ENCODE assay signal across 8 cellular contexts in the genomic region with DNA sequence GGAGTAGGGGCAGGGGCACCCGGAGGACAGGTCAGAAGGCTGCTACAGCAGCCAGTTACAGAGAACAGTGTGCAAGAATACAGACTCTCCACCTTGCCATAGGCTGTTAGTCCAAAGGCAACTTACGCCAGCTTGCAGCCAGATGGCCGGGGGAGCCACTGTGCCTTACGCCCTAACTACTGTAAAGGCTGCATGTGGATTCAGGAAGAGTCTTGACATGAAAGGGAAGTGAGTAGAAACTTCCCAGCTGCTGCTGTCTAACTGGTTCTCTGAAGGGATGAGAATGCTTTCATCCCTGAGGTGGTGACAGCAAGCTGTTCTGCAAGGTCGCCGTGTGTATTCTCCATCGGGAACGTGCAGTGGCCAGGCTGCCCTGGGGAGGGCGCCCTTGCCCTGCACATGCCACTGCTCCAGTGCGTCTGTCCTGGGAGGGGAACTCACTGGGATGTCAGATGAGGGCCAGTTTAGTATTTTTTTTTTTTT. TPM values are rescaled to one million over a fixed set of nuclear protein-coding genes. Genes with fewer than 3 reads are reported as not detected.
A peak's percentile ranks its signal among the peaks of the same experiment; 100 is the strongest.
DNase-seq lines count a peak whose midpoint lies in the region; ATAC-seq and TF ChIP-seq lines count a peak whose summit lies in the region.

No MANE protein-coding gene starts in this region.

- peaks cover 9% of the 10 kb centered on the region for H3K4me1 Mint-ChIP-seq in activated CD8-positive, alpha-beta memory T cell treated with anti-CD3 and anti-CD28 coated beads, Interleukin-2, amount 10 ng/mL, durations not matched to agents 7 days and 5 days

- H3K4me3 ChIP-seq in HL-60 (replicated peaks; ENCODE audit: insufficient read depth, low read length): no peak overlapping the region
- peak overlapping the region in 1 of 12 donors; percentile 16 for H3K4me3 ChIP-seq in heart left ventricle

- H3K27ac Mint-ChIP-seq in activated CD8-positive, alpha-beta memory T cell treated with anti-CD3 and anti-CD28 coated beads, Interleukin-2, amount 10 ng/mL, durations not matched to agents 7 days and 5 days: no peak overlapping the region

- no peaks in the 10 kb centered on the region for H3K27me3 Mint-ChIP-seq in activated CD8-positive, alpha-beta memory T cell treated with anti-CD3 and anti-CD28 coated beads, Interleukin-2, amount 10 ng/mL, durations not matched to agents 7 days and 5 days

- no peak for TF ChIP-seq POLR2A in heart left ventricle (IDR thresholded peaks at IDR 0.05)

- TF ChIP-seq CTCF in HL-60 (IDR thresholded peaks at IDR 0.05; ENCODE audit: insufficient read depth, low read length): peak; percentile 38
- TF ChIP-seq CTCF in heart left ventricle (IDR thresholded peaks at IDR 0.05): peak; percentile 51 to 77 (median 70)

- DNase-seq in COLO668 (lab: John Stamatoyannopoulos, UW; ENCODE audit: unreplicated experiment) (peak; percentile 11), HL-60 (ENCODE audit: low read depth in 1 of 2, low spot score in 1 of 2) (peak; percentile 23 to 41), heart left ventricle (peak in 4 of 5 donors; percentile 39 to 72 (median 55)), DMS153 (lab: John Stamatoyannopoulos, UW) (no peak)
- peak; percentile 50 for DNase-seq in activated CD8-positive, alpha-beta memory T cell treated with anti-CD3 and anti-CD28 coated beads, Interleukin-2, amount 10 ng/mL, durations not matched to agents 7 days and 5 days
- peak; percentile 3 for DNase-seq in stimulated activated CD4-positive, alpha-beta T cell treated with anti-CD3 and anti-CD28 coated beads, Interleukin-12 subunit alpha, Interleukin-12 subunit beta, amount 100 ng/mL, for 4 hours

- CTCF ChIA-PET in activated CD8-positive, alpha-beta memory T cell treated with anti-CD3 and anti-CD28 coated beads, Interleukin-2, amount 10 ng/mL, durations not matched to agents 7 days and 5 days (lab: Charles Lee): interaction anchor here (0.6 to 3.8 kb wide), 6 partner anchors 9 to 165 kb away, joined by 3 to 18 read pairs (median 6); no protein-coding TSS in a partner anchor

- WGBS in heart left ventricle, 4 donors: 38 to 48% (median 45%) methylated on average over 10 of the region's 10 CpGs

- ATAC-seq in activated CD8-positive, alpha-beta memory T cell treated with anti-CD3 and anti-CD28 coated beads, Interleukin-2, amount 10 ng/mL, durations not matched to agents 7 days and 5 days: peak; percentile 45
- ATAC-seq in heart left ventricle (peak; percentile 86 to 94 (median 90)), HG03025 (IDR thresholded peaks at IDR 0.05; ENCODE audit: low FRiP score, unreplicated experiment) (no peak), HG03521 (IDR thresholded peaks at IDR 0.05; ENCODE audit: unreplicated experiment) (no peak)

- intact Hi-C loops in heart left ventricle (cut with DNase I): loop anchor here in 9 of 10 donors (1.0 to 10.0 kb wide), 14 partner anchors 67 to 190 kb away; no protein-coding TSS in a partner anchor

- peaks cover 0 to 34% (median 15%) of the 10 kb centered on the region in 12 donors for H3K4me1 ChIP-seq in heart left ventricle

- H3K27me3 ChIP-seq in HL-60 (ENCODE audit: insufficient read depth, poor library complexity, severe bottlenecking): no peaks in the 10 kb centered on the region
- H3K27me3 ChIP-seq in heart left ventricle: no peaks in the 10 kb centered on the region

- no peaks in the 10 kb centered on the region for H3K9me3 Mint-ChIP-seq in activated CD8-positive, alpha-beta memory T cell treated with anti-CD3 and anti-CD28 coated beads, Interleukin-2, amount 10 ng/mL, durations not matched to agents 7 days and 5 days (ENCODE audit: low read depth)

- no peak overlapping the region for H3K4me3 Mint-ChIP-seq in activated CD8-positive, alpha-beta memory T cell treated with anti-CD3 and anti-CD28 coated beads, Interleukin-2, amount 10 ng/mL, durations not matched to agents 7 days and 5 days

- no peaks in the 10 kb centered on the region for H3K9me3 ChIP-seq in heart left ventricle

- H3K36me3 ChIP-seq in heart left ventricle: peaks cover 0 to 9% (median 3%) of the 10 kb centered on the region in 9 donors

- H3K27ac ChIP-seq in HL-60 (replicated peaks) (no peak overlapping the region), heart left ventricle (peak overlapping the region in 5 of 12 donors; percentile 11 to 36 (median 17))

- no peaks in the 10 kb centered on the region for H3K36me3 Mint-ChIP-seq in activated CD8-positive, alpha-beta memory T cell treated with anti-CD3 and anti-CD28 coated beads, Interleukin-2, amount 10 ng/mL, durations not matched to agents 7 days and 5 days

RNA-seq across cellular contexts. Expression of gene LYRM4, which starts 46.1 kb away (rescaled TPM):
- 10 to 100 TPM; 36.4 to 39.6 TPM for total RNA-seq in activated CD8-positive, alpha-beta memory T cell treated with anti-CD3 and anti-CD28 coated beads, Interleukin-2, amount 10 ng/mL, durations not matched to agents 7 days and 5 days
- 10 to 100 TPM; 18.8 to 39.7 (median 21.3) TPM for total RNA-seq in heart left ventricle
- polyA plus RNA-seq in heart left ventricle: 10 to 100 TPM; 21.0 to 22.0 TPM

RNA-seq across cellular contexts. Expression of gene FARS2, which starts 46.7 kb away (rescaled TPM):
- total RNA-seq in activated CD8-positive, alpha-beta memory T cell treated with anti-CD3 and anti-CD28 coated beads, Interleukin-2, amount 10 ng/mL, durations not matched to agents 7 days and 5 days: 10 to 100 TPM; 23.2 to 28.3 TPM
- total RNA-seq in heart left ventricle: 10 to 100 TPM; 17.1 to 24.6 (median 20.5) TPM
- 10 to 100 TPM; 11.4 to 21.4 TPM for polyA plus RNA-seq in heart left ventricle

Comparison
In these comparisons a context has a peak if more than half of its experiments do, and no peak if none do; other contexts are left out.
1. ATAC-seq: peak in activated CD8-positive, alpha-beta memory T cell treated with anti-CD3 and anti-CD28 coated beads, Interleukin-2, amount 10 ng/mL, durations not matched to agents 7 days and 5 days (single experiment) and heart left ventricle (4 of 4); none in HG03025 (single experiment) and HG03521 (single experiment).